Comparison of ENCODE assay signal across 20 cellular contexts in the genomic region with DNA sequence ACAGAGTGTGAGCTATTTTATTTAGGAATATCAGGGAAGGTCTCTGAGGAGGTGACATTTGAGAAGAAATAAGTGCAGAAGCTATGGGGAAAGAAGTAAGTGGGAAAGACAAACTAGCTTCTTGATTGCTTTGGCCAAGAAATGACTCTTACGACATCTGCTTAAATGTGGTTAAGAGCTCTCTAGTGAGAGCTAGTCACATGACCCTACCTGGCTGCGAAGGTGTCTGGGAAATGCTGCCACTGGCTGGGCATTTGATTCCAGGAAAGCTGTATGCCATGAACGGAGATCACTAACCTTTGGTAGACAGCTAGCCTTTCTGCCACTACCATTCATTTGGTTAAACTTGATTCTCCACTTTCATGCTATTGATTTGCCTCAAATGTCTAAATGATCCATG.
"Had no signal": no experiment of that assay in that cellular context is flagged by ENCODE, and none has a peak within 500 bp of the region (broad histone marks: within the 10 kb centered on the region; RNA-seq: fewer than 3 reads in every experiment).

No MANE protein-coding gene starts in this region.

- H3K9me3 ChIP-seq: ovary, sigmoid colon, suprapubic skin, thoracic aorta, tibial artery, uterus had no signal

- FAIRE-seq: small intestine had no signal

- H3K4me3 ChIP-seq: lung, ovary, sigmoid colon, spleen, suprapubic skin, thoracic aorta, tibial artery, uterus had no signal

- H3K36me3 ChIP-seq: ovary, suprapubic skin, thoracic aorta, uterus had no signal

- ATAC-seq: left lobe of liver; naive thymus-derived CD4-positive, alpha-beta T cell; natural killer cell treated with Interleukin-12 subunit alpha and Interleukin-12 subunit beta and Interleukin-15 and Interleukin-18, amount 100 ng/mL, for 72 hours; right cardiac atrium; stimulated activated effector memory CD8-positive, alpha-beta T cell treated with anti-CD3 and anti-CD28 coated beads, Interleukin-12 subunit alpha, Interleukin-12 subunit beta, amount 100 ng/mL, for 72 hours had no signal

- DNase-seq: hypothalamus; islet precursor cell; mesendoderm; naive thymus-derived CD4-positive, alpha-beta T cell; ovary; right cardiac atrium; sigmoid colon; spleen; stimulated activated CD4-positive, alpha-beta T cell treated with anti-CD3 and anti-CD28 coated beads, Interleukin-4, amount 100 ng/mL, for 24 hours; stimulated activated naive CD4-positive, alpha-beta T cell; tibial artery; trophoblast cell; uterus had no signal

- H3K27ac ChIP-seq: ovary, sigmoid colon, spleen, suprapubic skin, thoracic aorta, tibial artery, uterus had no signal

- H3K27me3 ChIP-seq: ovary, sigmoid colon, spleen, suprapubic skin, tibial artery, uterus had no signal

- H3K4me1 ChIP-seq: sigmoid colon, spleen, suprapubic skin, tibial artery, uterus had no signal
